Comparison of ENCODE assay signal across 32 cellular contexts in genomic region chr7:109890622-109891021, GRCh38.
"Had no signal": no experiment of that assay in that cellular context is flagged by ENCODE, and none has a peak within 500 bp of the region (broad histone marks: within the 10 kb centered on the region; RNA-seq: fewer than 3 reads in every experiment).

No MANE protein-coding gene starts in this region.

- ATAC-seq: activated CD4-positive, alpha-beta T cell treated with anti-CD3 and anti-CD28 coated beads for 36 hours; activated CD8-positive, alpha-beta memory T cell treated with anti-CD3 and anti-CD28 coated beads, Interleukin-2, amount 10 ng/mL, durations not matched to agents 7 days and 5 days; activated CD8-positive, alpha-beta T cell treated with anti-CD3 and anti-CD28 coated beads, Interleukin-2, amount 10 ng/mL, durations not matched to agents 7 days and 5 days; activated naive CD4-positive, alpha-beta T cell treated with anti-CD3 and anti-CD28 coated beads, Interleukin-2, amount 50 U/mL, for 72 hours; activated T-cell treated with anti-CD3 and anti-CD28 coated beads, Interleukin-2, amount 50 U/mL, for 72 hours; effector memory CD8-positive, alpha-beta T cell; esophagus mucosa; foreskin keratinocyte; gastrocnemius medialis; heart left ventricle had no signal

- H3K4me1 Mint-ChIP-seq: activated CD4-positive, alpha-beta T cell treated with anti-CD3 and anti-CD28 coated beads for 36 hours; activated CD4-positive, alpha-beta T cell treated with anti-CD3 and anti-CD28 coated beads, Interleukin-2, amount 10 ng/mL, durations not matched to agents 24 days and 14 days; activated CD8-positive, alpha-beta memory T cell treated with anti-CD3 and anti-CD28 coated beads, Interleukin-2, amount 10 ng/mL, durations not matched to agents 7 days and 5 days; activated naive CD4-positive, alpha-beta T cell treated with anti-CD3 and anti-CD28 coated beads, Interleukin-2, amount 10 ng/mL, durations not matched to agents 7 days and 5 days; activated naive CD8-positive, alpha-beta T cell treated with anti-CD3 and anti-CD28 coated beads, Interleukin-2, amount 10 ng/mL, durations not matched to agents 7 days and 5 days; brain; central memory CD8-positive, alpha-beta T cell had no signal

- H3K4me3 Mint-ChIP-seq: activated CD4-positive, alpha-beta memory T cell treated with anti-CD3 and anti-CD28 coated beads for 36 hours; activated CD4-positive, alpha-beta T cell treated with anti-CD3 and anti-CD28 coated beads for 36 hours; activated CD4-positive, alpha-beta T cell treated with anti-CD3 and anti-CD28 coated beads, Interleukin-2, amount 10 ng/mL, durations not matched to agents 24 days and 14 days; activated CD8-positive, alpha-beta memory T cell treated with anti-CD3 and anti-CD28 coated beads, Interleukin-2, amount 10 ng/mL, durations not matched to agents 7 days and 5 days; activated CD8-positive, alpha-beta T cell treated with anti-CD3 and anti-CD28 coated beads, Interleukin-2, amount 10 ng/mL, durations not matched to agents 7 days and 5 days; activated naive CD4-positive, alpha-beta T cell treated with anti-CD3 and anti-CD28 coated beads, Interleukin-2, amount 10 ng/mL, durations not matched to agents 7 days and 5 days; activated naive CD8-positive, alpha-beta T cell treated with anti-CD3 and anti-CD28 coated beads, Interleukin-2, amount 10 ng/mL, durations not matched to agents 7 days and 5 days; activated T-cell treated with anti-CD3 and anti-CD28 coated beads, Interleukin-2, amount 50 U/mL, for 24 hours; activated T-cell treated with anti-CD3 and anti-CD28 coated beads, Interleukin-2, amount 50 U/mL, for 72 hours; brain; central memory CD8-positive, alpha-beta T cell; effector memory CD8-positive, alpha-beta T cell had no signal

- H3K27me3 Mint-ChIP-seq: activated CD4-positive, alpha-beta memory T cell treated with anti-CD3 and anti-CD28 coated beads for 36 hours; activated CD4-positive, alpha-beta T cell treated with anti-CD3 and anti-CD28 coated beads for 36 hours; activated CD4-positive, alpha-beta T cell treated with anti-CD3 and anti-CD28 coated beads, Interleukin-2, amount 10 ng/mL, durations not matched to agents 24 days and 14 days; activated CD8-positive, alpha-beta memory T cell treated with anti-CD3 and anti-CD28 coated beads, Interleukin-2, amount 10 ng/mL, durations not matched to agents 7 days and 5 days; activated naive CD4-positive, alpha-beta T cell treated with anti-CD3 and anti-CD28 coated beads, Interleukin-2, amount 10 ng/mL, durations not matched to agents 7 days and 5 days; activated naive CD8-positive, alpha-beta T cell treated with anti-CD3 and anti-CD28 coated beads, Interleukin-2, amount 10 ng/mL, durations not matched to agents 7 days and 5 days; activated T-cell treated with anti-CD3 and anti-CD28 coated beads, Interleukin-2, amount 50 U/mL, for 24 hours; central memory CD8-positive, alpha-beta T cell; effector memory CD8-positive, alpha-beta T cell had no signal

- H3K9me3 ChIP-seq: gastrocnemius medialis had no signal

- H3K27ac ChIP-seq: foreskin keratinocyte, gastrocnemius medialis, heart left ventricle had no signal

- H3K9me3 Mint-ChIP-seq: activated CD4-positive, alpha-beta T cell treated with anti-CD3 and anti-CD28 coated beads, Interleukin-2, amount 10 ng/mL, durations not matched to agents 24 days and 14 days; activated naive CD4-positive, alpha-beta T cell treated with anti-CD3 and anti-CD28 coated beads, Interleukin-2, amount 10 ng/mL, durations not matched to agents 7 days and 5 days; activated naive CD8-positive, alpha-beta T cell treated with anti-CD3 and anti-CD28 coated beads, Interleukin-2, amount 10 ng/mL, durations not matched to agents 7 days and 5 days; central memory CD8-positive, alpha-beta T cell had no signal

- H3K27me3 ChIP-seq: foreskin keratinocyte, gastrocnemius medialis, heart left ventricle had no signal

- FAIRE-seq: bronchial epithelial cell, colon, endometrium had no signal

- H3K4me3 ChIP-seq: gastrocnemius medialis, heart left ventricle had no signal

- H3K36me3 ChIP-seq: gastrocnemius medialis, heart left ventricle had no signal

- DNase-seq: activated CD4-positive, alpha-beta memory T cell treated with anti-CD3 and anti-CD28 coated beads for 36 hours; activated CD4-positive, alpha-beta T cell treated with anti-CD3 and anti-CD28 coated beads for 36 hours; activated CD4-positive, alpha-beta T cell treated with anti-CD3 and anti-CD28 coated beads, Interleukin-2, amount 10 ng/mL, durations not matched to agents 24 days and 14 days; activated CD4-positive, CD25-positive, alpha-beta regulatory T cell; activated CD4-positive, CD25-positive, alpha-beta regulatory T cell treated with anti-CD3 and anti-CD28 coated beads, Interleukin-2, amount 50 U/mL, for 72 hours; activated CD8-positive, alpha-beta memory T cell treated with anti-CD3 and anti-CD28 coated beads, Interleukin-2, amount 10 ng/mL, durations not matched to agents 7 days and 5 days; activated CD8-positive, alpha-beta memory T cell treated with anti-CD3 and anti-CD28 coated beads, Interleukin-2, amount 50 U/mL, for 4 hours; activated CD8-positive, alpha-beta T cell treated with anti-CD3 and anti-CD28 coated beads, Interleukin-2, amount 10 ng/mL, durations not matched to agents 7 days and 5 days; activated gamma-delta T cell; activated naive CD4-positive, alpha-beta T cell; activated naive CD4-positive, alpha-beta T cell treated with anti-CD3 and anti-CD28 coated beads, Interleukin-2, amount 10 ng/mL, durations not matched to agents 7 days and 5 days; activated naive CD8-positive, alpha-beta T cell treated with anti-CD3 and anti-CD28 coated beads, Interleukin-2, amount 10 ng/mL, durations not matched to agents 7 days and 5 days; activated T-cell treated with anti-CD3 and anti-CD28 coated beads, Interleukin-2, amount 50 U/mL, for 24 hours; activated T-cell treated with anti-CD3 and anti-CD28 coated beads, Interleukin-2, amount 50 U/mL, for 72 hours; amniotic stem cell; anterior cingulate cortex; cortex of kidney; dermis blood vessel endothelial cell; effector CD4-positive, alpha-beta T cell; effector memory CD8-positive, alpha-beta T cell; foreskin keratinocyte; gastrocnemius medialis; glutamatergic neuron; heart left ventricle; T-helper 2 cell had no signal

- H3K27ac Mint-ChIP-seq: activated CD4-positive, alpha-beta memory T cell treated with anti-CD3 and anti-CD28 coated beads for 36 hours; activated CD4-positive, alpha-beta T cell treated with anti-CD3 and anti-CD28 coated beads for 36 hours; activated CD4-positive, alpha-beta T cell treated with anti-CD3 and anti-CD28 coated beads, Interleukin-2, amount 10 ng/mL, durations not matched to agents 24 days and 14 days; activated CD8-positive, alpha-beta memory T cell treated with anti-CD3 and anti-CD28 coated beads, Interleukin-2, amount 10 ng/mL, durations not matched to agents 7 days and 5 days; activated CD8-positive, alpha-beta T cell treated with anti-CD3 and anti-CD28 coated beads, Interleukin-2, amount 10 ng/mL, durations not matched to agents 7 days and 5 days; activated naive CD4-positive, alpha-beta T cell treated with anti-CD3 and anti-CD28 coated beads, Interleukin-2, amount 10 ng/mL, durations not matched to agents 7 days and 5 days; activated naive CD4-positive, alpha-beta T cell treated with anti-CD3 and anti-CD28 coated beads, Interleukin-2, amount 50 U/mL, for 72 hours; activated naive CD8-positive, alpha-beta T cell treated with anti-CD3 and anti-CD28 coated beads, Interleukin-2, amount 10 ng/mL, durations not matched to agents 7 days and 5 days; activated T-cell treated with anti-CD3 and anti-CD28 coated beads, Interleukin-2, amount 50 U/mL, for 24 hours; activated T-cell treated with anti-CD3 and anti-CD28 coated beads, Interleukin-2, amount 50 U/mL, for 72 hours; brain; effector memory CD8-positive, alpha-beta T cell had no signal

- H3K4me1 ChIP-seq: foreskin keratinocyte, gastrocnemius medialis, heart left ventricle had no signal

- H3K36me3 Mint-ChIP-seq: activated CD4-positive, alpha-beta memory T cell treated with anti-CD3 and anti-CD28 coated beads for 36 hours; activated CD8-positive, alpha-beta memory T cell treated with anti-CD3 and anti-CD28 coated beads, Interleukin-2, amount 10 ng/mL, durations not matched to agents 7 days and 5 days; activated naive CD4-positive, alpha-beta T cell treated with anti-CD3 and anti-CD28 coated beads, Interleukin-2, amount 10 ng/mL, durations not matched to agents 7 days and 5 days; activated naive CD4-positive, alpha-beta T cell treated with anti-CD3 and anti-CD28 coated beads, Interleukin-2, amount 50 U/mL, for 72 hours; activated naive CD8-positive, alpha-beta T cell treated with anti-CD3 and anti-CD28 coated beads, Interleukin-2, amount 10 ng/mL, durations not matched to agents 7 days and 5 days; brain had no signal
